In the genomic region with DNA sequence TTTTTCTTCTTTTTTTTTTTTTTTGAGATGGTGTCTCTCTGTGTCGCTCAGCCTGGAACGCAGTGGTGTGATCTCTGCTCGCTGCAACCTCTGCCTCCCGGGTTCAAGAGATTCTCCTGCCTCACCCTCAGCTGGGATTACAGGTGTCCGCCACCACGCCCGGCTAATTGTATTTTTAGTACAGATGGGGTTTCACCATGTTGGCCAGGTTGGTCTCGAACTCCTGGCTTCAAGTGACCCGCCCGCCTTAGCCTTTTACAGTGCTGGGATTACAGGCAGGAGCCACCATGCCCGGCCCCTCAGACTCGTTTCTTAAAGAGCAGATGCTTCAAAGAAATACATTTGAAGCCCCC, we compare ENCODE assay signal across 8 cellular contexts. TPM values are rescaled to one million over a fixed set of nuclear protein-coding genes. Genes with fewer than 3 reads are reported as not detected.
DNase-seq lines count a peak whose midpoint lies in the region; ATAC-seq and TF ChIP-seq lines count a peak whose summit lies in the region.
"Not testable (repeated sequence)": the region's sequence is repeated elsewhere in the genome, so short reads cannot be mapped to it uniquely, and the experiment has no call there.

No MANE protein-coding gene starts in this region.

- H3K4me1 Mint-ChIP-seq in CD4-positive, alpha-beta T cell (ENCODE audit: low read depth) = peaks cover 81% of the 10 kb centered on the region
- H3K4me1 Mint-ChIP-seq in T-cell = peaks cover 64 to 74% (median 69%) of the 10 kb centered on the region in 3 donors
- H3K4me1 Mint-ChIP-seq in activated CD8-positive, alpha-beta T cell treated with anti-CD3 and anti-CD28 coated beads for 36 hours (ENCODE audit: low read depth) = peaks cover 63% of the 10 kb centered on the region
- peaks cover 66% of the 10 kb centered on the region for H3K4me1 Mint-ChIP-seq in activated naive CD4-positive, alpha-beta T cell treated with anti-CD3 and anti-CD28 coated beads, Interleukin-2, amount 50 U/mL, for 24 hours
- peaks cover 37% of the 10 kb centered on the region for H3K4me1 Mint-ChIP-seq in dendritic cell treated with granulocyte-macrophage colony-stimulating factor and Interleukin-4, amounts not matched to agents 40 ng/mL and 50 ng/mL, for 4 days (ENCODE audit: low read depth)
- H3K4me1 Mint-ChIP-seq in nephron = peaks cover 17% of the 10 kb centered on the region
- peaks cover 44% of the 10 kb centered on the region for H3K4me1 Mint-ChIP-seq in stimulated activated memory B cell treated with anti-CD40 and anti-IgM and Interleukin-4, amounts not matched to agents 10 μg/mL and 1 μg/mL and 100 μg/mL, for 72 hours

- POLR2A ChIA-PET in CD4-positive, alpha-beta T cell (lab: Charles Lee); HCT116 (lab: Charles Lee): not testable (repeated sequence)
- POLR2A ChIA-PET in T-cell (lab: Charles Lee) = interaction anchor here in 1 of 2 donors (0.6 kb wide), 1 partner anchor 136 kb away, joined by 3 read pairs; no protein-coding TSS in a partner anchor
- POLR2A ChIA-PET in activated CD8-positive, alpha-beta T cell treated with anti-CD3 and anti-CD28 coated beads for 36 hours (lab: Charles Lee) = interaction anchor here (5.7 kb wide), 1 partner anchor 22 kb away, joined by 39 read pairs; a partner anchor contains a TSS

- not testable (repeated sequence) for H2AFZ ChIP-seq in HCT116 (ENCODE audit: low read depth, low read length, poor library complexity, severe bottlenecking)

- BruUV-seq in HCT116 (replicated peaks; lab: Mats Ljungman, UMichigan) = not testable (repeated sequence)

- not testable (repeated sequence) for H3K4me3 ChIP-seq in HCT116 (replicated peaks in 1 of 2; ENCODE audit: low read depth in 1 of 2, low read length in 2 of 2)

- peaks cover 66% of the 10 kb centered on the region for H3K36me3 Mint-ChIP-seq in CD4-positive, alpha-beta T cell (ENCODE audit: low read depth)
- H3K36me3 Mint-ChIP-seq in T-cell (peaks cover 33% of the 10 kb centered on the region), nephron (ENCODE audit: low read depth) (peaks cover 37% of the 10 kb centered on the region)
- peaks cover 66% of the 10 kb centered on the region for H3K36me3 Mint-ChIP-seq in activated CD8-positive, alpha-beta T cell treated with anti-CD3 and anti-CD28 coated beads for 36 hours (ENCODE audit: low read depth)
- H3K36me3 Mint-ChIP-seq in activated naive CD4-positive, alpha-beta T cell treated with anti-CD3 and anti-CD28 coated beads, Interleukin-2, amount 50 U/mL, for 24 hours = peaks cover 15% of the 10 kb centered on the region
- H3K36me3 Mint-ChIP-seq in dendritic cell treated with granulocyte-macrophage colony-stimulating factor and Interleukin-4, amounts not matched to agents 40 ng/mL and 50 ng/mL, for 4 days (ENCODE audit: low read depth) = peaks cover 67% of the 10 kb centered on the region
- peaks cover 32% of the 10 kb centered on the region for H3K36me3 Mint-ChIP-seq in stimulated activated memory B cell treated with anti-CD40 and anti-IgM and Interleukin-4, amounts not matched to agents 10 μg/mL and 1 μg/mL and 100 μg/mL, for 72 hours

- peaks cover 81% of the 10 kb centered on the region for H3K79me2 ChIP-seq in HCT116 (ENCODE audit: insufficient read depth, low read length)

- not testable (repeated sequence) for H3K9me2 ChIP-seq in HCT116 (ENCODE audit: insufficient read depth)

- H3K27me3 Mint-ChIP-seq in CD4-positive, alpha-beta T cell; T-cell; activated CD8-positive, alpha-beta T cell treated with anti-CD3 and anti-CD28 coated beads for 36 hours; activated naive CD4-positive, alpha-beta T cell treated with anti-CD3 and anti-CD28 coated beads, Interleukin-2, amount 50 U/mL, for 24 hours; dendritic cell treated with granulocyte-macrophage colony-stimulating factor and Interleukin-4, amounts not matched to agents 40 ng/mL and 50 ng/mL, for 4 days; nephron (ENCODE audit: low read depth); stimulated activated memory B cell treated with anti-CD40 and anti-IgM and Interleukin-4, amounts not matched to agents 10 μg/mL and 1 μg/mL and 100 μg/mL, for 72 hours: not testable (repeated sequence)

- not testable (repeated sequence) for H3K27me3 ChIP-seq in CD4-positive, alpha-beta T cell (ENCODE audit: control insufficient read depth, insufficient read depth, low read length); HCT116 (ENCODE audit: insufficient read depth, low read length)

- H3K27ac Mint-ChIP-seq in CD4-positive, alpha-beta T cell = peak overlapping the region; percentile 98
- peak overlapping the region in 1 of 2 donors; percentile 48 for H3K27ac Mint-ChIP-seq in T-cell
- peak overlapping the region; percentile 99 for H3K27ac Mint-ChIP-seq in activated CD8-positive, alpha-beta T cell treated with anti-CD3 and anti-CD28 coated beads for 36 hours
- peak overlapping the region; percentile 55 for H3K27ac Mint-ChIP-seq in activated naive CD4-positive, alpha-beta T cell treated with anti-CD3 and anti-CD28 coated beads, Interleukin-2, amount 50 U/mL, for 24 hours
- H3K27ac Mint-ChIP-seq in dendritic cell treated with granulocyte-macrophage colony-stimulating factor and Interleukin-4, amounts not matched to agents 40 ng/mL and 50 ng/mL, for 4 days = peak overlapping the region; percentile 66
- H3K27ac Mint-ChIP-seq in nephron = peak overlapping the region in 1 of 3 experiments; percentile 16
- peak overlapping the region; percentile 97 for H3K27ac Mint-ChIP-seq in stimulated activated memory B cell treated with anti-CD40 and anti-IgM and Interleukin-4, amounts not matched to agents 10 μg/mL and 1 μg/mL and 100 μg/mL, for 72 hours

- peaks cover 2 to 16% of the 10 kb centered on the region in 2 experiments; a peak in 3 of 4 replicates for H3K4me1 ChIP-seq in HCT116 (ENCODE audit: control insufficient read depth in 1 of 2, insufficient read depth in 2 of 2, low read length in 2 of 2)

- not testable (repeated sequence) for H3K9me3 Mint-ChIP-seq in CD4-positive, alpha-beta T cell; T-cell; activated CD8-positive, alpha-beta T cell treated with anti-CD3 and anti-CD28 coated beads for 36 hours; activated naive CD4-positive, alpha-beta T cell treated with anti-CD3 and anti-CD28 coated beads, Interleukin-2, amount 50 U/mL, for 24 hours; dendritic cell treated with granulocyte-macrophage colony-stimulating factor and Interleukin-4, amounts not matched to agents 40 ng/mL and 50 ng/mL, for 4 days; nephron; stimulated activated memory B cell treated with anti-CD40 and anti-IgM and Interleukin-4, amounts not matched to agents 10 μg/mL and 1 μg/mL and 100 μg/mL, for 72 hours

- peaks cover 34 to 44% of the 10 kb centered on the region in 2 experiments; a peak in 3 of 4 replicates for H3K36me3 ChIP-seq in HCT116 (ENCODE audit: control insufficient read depth in 1 of 2, insufficient read depth in 2 of 2, low read length in 2 of 2)

- CTCF ChIA-PET in CD4-positive, alpha-beta T cell (lab: Charles Lee) = interaction anchor here (1.7 kb wide), 1 partner anchor 12 kb away, joined by 5 read pairs; no protein-coding TSS in a partner anchor
- CTCF ChIA-PET in HCT116 (lab: Charles Lee) (interaction anchor here (1.3 kb wide), 1 partner anchor 294 kb away, joined by 3 read pairs; no protein-coding TSS in a partner anchor), T-cell (lab: Charles Lee) (interaction anchor here in 1 of 2 donors (0.6 kb wide), 1 partner anchor 996 kb away, joined by 7 read pairs; no protein-coding TSS in a partner anchor)
- CTCF ChIA-PET in activated CD8-positive, alpha-beta T cell treated with anti-CD3 and anti-CD28 coated beads for 36 hours (lab: Charles Lee) = interaction anchor here (2.9 kb wide), 1 partner anchor 12 kb away, joined by 17 read pairs; no protein-coding TSS in a partner anchor

- TF ChIP-seq RAD21 in HCT116 (IDR thresholded peaks at IDR 0.05; ENCODE audit: low read depth) = not testable (repeated sequence)

- H3K27ac ChIP-seq in CD4-positive, alpha-beta T cell (ENCODE audit: low read depth, low read length); HCT116 (ENCODE audit: low read depth, low read length): not testable (repeated sequence)

- ATAC-seq in CD4-positive, alpha-beta T cell (ENCODE audit: poor library complexity); HCT116; T-cell (replicated peaks in 1 of 4); activated CD8-positive, alpha-beta T cell treated with anti-CD3 and anti-CD28 coated beads for 36 hours; stimulated activated memory B cell treated with anti-CD40 and anti-IgM and Interleukin-4, amounts not matched to agents 10 μg/mL and 1 μg/mL and 100 μg/mL, for 72 hours: not testable (repeated sequence)

- not testable (repeated sequence) for H3K9ac ChIP-seq in HCT116 (ENCODE audit: low read length)

- not testable (repeated sequence) for TF ChIP-seq POLR2A in HCT116 (IDR thresholded peaks at IDR 0.05; ENCODE audit: borderline replicate concordance, extremely low read depth, insufficient read depth, insufficient read length)

- peak overlapping the region; percentile 95 for H3K4me3 Mint-ChIP-seq in CD4-positive, alpha-beta T cell
- H3K4me3 Mint-ChIP-seq in T-cell (peak overlapping the region; percentile 76 to 99 (median 93)), nephron (peak overlapping the region; percentile 98 to 100 (median 99))
- H3K4me3 Mint-ChIP-seq in activated CD8-positive, alpha-beta T cell treated with anti-CD3 and anti-CD28 coated beads for 36 hours = peak overlapping the region; percentile 98
- peak overlapping the region; percentile 100 for H3K4me3 Mint-ChIP-seq in activated naive CD4-positive, alpha-beta T cell treated with anti-CD3 and anti-CD28 coated beads, Interleukin-2, amount 50 U/mL, for 24 hours
- H3K4me3 Mint-ChIP-seq in dendritic cell treated with granulocyte-macrophage colony-stimulating factor and Interleukin-4, amounts not matched to agents 40 ng/mL and 50 ng/mL, for 4 days = not testable (repeated sequence)
- H3K4me3 Mint-ChIP-seq in stimulated activated memory B cell treated with anti-CD40 and anti-IgM and Interleukin-4, amounts not matched to agents 10 μg/mL and 1 μg/mL and 100 μg/mL, for 72 hours = peak overlapping the region; percentile 54

- not testable (repeated sequence) for DNase-seq in CD4-positive, alpha-beta T cell; HCT116 (ENCODE audit: low read depth, low spot score); T-cell; activated CD8-positive, alpha-beta T cell treated with anti-CD3 and anti-CD28 coated beads for 36 hours

- intact Hi-C loops in CD4-positive, alpha-beta T cell (cut with DNase I, micrococcal nuclease) = loop anchor here (5.0 to 10.0 kb wide), 3 partner anchors 189 to 1181 kb away; a partner anchor contains a TSS
- intact Hi-C loops in HCT116 (cut with micrococcal nuclease) = loop anchor here (5.0 kb wide), 2 partner anchors 181 to 296 kb away; a partner anchor contains a TSS
- intact Hi-C loops in activated CD8-positive, alpha-beta T cell treated with anti-CD3 and anti-CD28 coated beads for 36 hours (cut with micrococcal nuclease) = not testable (repeated sequence)
- intact Hi-C loops in dendritic cell treated with granulocyte-macrophage colony-stimulating factor and Interleukin-4, amounts not matched to agents 40 ng/mL and 50 ng/mL, for 4 days (cut with micrococcal nuclease) = loop anchor here (5.0 kb wide), 1 partner anchor 181 kb away; a partner anchor contains a TSS

- not testable (repeated sequence) for H3K9me3 ChIP-seq in CD4-positive, alpha-beta T cell (ENCODE audit: control insufficient read depth, low read length); HCT116 (ENCODE audit: control insufficient read depth in 1 of 2, insufficient read depth in 1 of 2, low read depth in 1 of 2, low read length in 2 of 2)

- RAD21 ChIA-PET in HCT116 (lab: Charles Lee; ENCODE audit: low non-redundant PET in 1 of 2, low total read pairs in 2 of 2, uncharacterized antibody in 2 of 2, unreplicated experiment in 2 of 2) = not testable (repeated sequence)

- H4K20me1 ChIP-seq in HCT116 (ENCODE audit: insufficient read depth) = not testable (repeated sequence)

- peak overlapping the region; percentile 88; the same call in 1 of the 2 replicates for H3K4me2 ChIP-seq in HCT116 (ENCODE audit: low read length)

- TF ChIP-seq CTCF in CD4-positive, alpha-beta T cell (IDR thresholded peaks at IDR 0.05); HCT116 (IDR thresholded peaks at IDR 0.05 in 2 of 3, conservative IDR thresholded peaks at IDR 0.05 in 1 of 3; ENCODE audit: borderline replicate concordance in 1 of 3, insufficient read depth in 1 of 3, low read depth in 2 of 3, low read length in 2 of 3); activated CD8-positive, alpha-beta T cell treated with anti-CD3 and anti-CD28 coated beads for 36 hours (IDR thresholded peaks at IDR 0.05); nephron (IDR thresholded peaks at IDR 0.05; ENCODE audit: unreplicated experiment in 3 of 3): not testable (repeated sequence)

RNA-seq across cellular contexts. Expression of a gene that starts 1.8 kb away (rescaled TPM):
- total RNA-seq in CD4-positive, alpha-beta T cell = 10 to 100 TPM; 57.7 to 62.4 TPM
- 370 TPM for total RNA-seq in HCT116 (2021; ENCODE audit: unreplicated experiment)
- polyA plus RNA-seq in HCT116 (2012) = 294 and 378 TPM in 2 replicates
- 100 to 1,000 TPM; 103 to 125 (median 116) TPM for total RNA-seq in T-cell
- total RNA-seq in activated CD8-positive, alpha-beta T cell treated with anti-CD3 and anti-CD28 coated beads for 36 hours = 100 to 1,000 TPM; 539 to 552 TPM

RNA-seq across cellular contexts. Expression of a gene that starts 22.7 kb away (rescaled TPM):
- under 1 TPM; 0.52 to 0.84 TPM for total RNA-seq in CD4-positive, alpha-beta T cell
- total RNA-seq in HCT116 (2021; ENCODE audit: unreplicated experiment) (0.20 TPM), T-cell (1 to 10 TPM in 1 of 5 donors, under 1 TPM in 4; 0.59 to 4.3 (median 0.88) TPM)
- 0.22 and 0.39 TPM in 2 replicates for polyA plus RNA-seq in HCT116 (2012)
- total RNA-seq in activated CD8-positive, alpha-beta T cell treated with anti-CD3 and anti-CD28 coated beads for 36 hours = 100 to 1,000 TPM; 214 to 219 TPM

Comparison
In these comparisons a context has a peak if more than half of its experiments do, and no peak if none do; other contexts are left out.
1. RNA of a gene that starts 22.7 kb away (total RNA-seq): 214 to 219 TPM in activated CD8-positive, alpha-beta T cell treated with anti-CD3 and anti-CD28 coated beads for 36 hours; 0.59 to 4.3 TPM in T-cell, 0.52 to 0.84 TPM in CD4-positive, alpha-beta T cell and 0.20 TPM in HCT116 (single experiment); every median in the first group is over 10 times any median in the second.